ENCODE assay signal across 23 cellular contexts in the genomic region with DNA sequence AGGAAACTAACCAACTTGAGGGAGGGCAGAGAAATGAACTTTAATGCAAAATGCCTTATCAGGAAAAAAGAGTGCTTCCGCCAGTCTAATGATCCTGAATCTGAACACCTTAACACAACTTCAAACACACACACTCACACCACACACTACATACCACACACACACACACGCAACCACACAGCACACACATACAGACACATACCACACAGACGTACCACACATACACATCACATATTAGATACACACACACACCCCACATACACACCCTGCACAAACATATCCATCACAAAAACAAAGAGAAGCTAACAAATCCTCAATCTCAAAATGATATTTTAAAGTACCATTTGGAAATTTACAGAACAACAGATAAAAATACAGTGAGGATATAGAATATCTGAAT.
"Had no signal": no experiment of that assay in that cellular context is flagged by ENCODE, and none has a peak within 500 bp of the region (broad histone marks: within the 10 kb centered on the region; RNA-seq: fewer than 3 reads in every experiment).

No MANE protein-coding gene starts in this region.

- H3K27me3 ChIP-seq: body of pancreas, right lobe of liver, stomach, suprapubic skin, tibial nerve, uterus had no signal

- H3K9ac ChIP-seq: parathyroid adenoma had no signal

- DNase-seq: activated B cell treated with CpG ODN at 0.5 μM for 24 hours; activated CD4-positive, alpha-beta T cell treated with anti-CD3 and anti-CD28 coated beads for 36 hours; activated CD4-positive, alpha-beta T cell treated with anti-CD3 and anti-CD28 coated beads, Interleukin-2, amount 50 U/mL, for 4 hours; activated CD8-positive, alpha-beta memory T cell treated with anti-CD3 and anti-CD28 coated beads, Interleukin-2, amount 50 U/mL, for 48 hours; activated naive CD4-positive, alpha-beta T cell treated with Interleukin-2 at 50 U/mL for 16 hours; activated T-cell treated with anti-CD3 and anti-CD28 coated beads, Interleukin-2, amount 50 U/mL, for 4 hours; anterior cingulate cortex; body of pancreas; kidney; nephron progenitor cell; right lobe of liver; stimulated activated CD4-positive, alpha-beta T cell treated with anti-CD3 and anti-CD28 coated beads, Interleukin-1b, Interleukin-23, amount 100 ng/mL, for 48 hours; stomach; T-helper 9 cell; uterus had no signal

- ATAC-seq: activated CD4-positive, alpha-beta T cell treated with anti-CD3 and anti-CD28 coated beads for 36 hours; activated T-cell treated with anti-CD3 and anti-CD28 coated beads, Interleukin-2, amount 50 U/mL, for 4 hours; body of pancreas; left lobe of liver; right lobe of liver had no signal

- H3K27ac Mint-ChIP-seq: activated B cell treated with CpG ODN at 0.5 μM for 24 hours; activated CD4-positive, alpha-beta T cell treated with anti-CD3 and anti-CD28 coated beads for 36 hours; mesothelial cell of epicardium; nephron progenitor cell had no signal

- H3K9me3 ChIP-seq: body of pancreas, stomach, suprapubic skin, uterus had no signal

- FAIRE-seq: endometrium, kidney had no signal

- H3K27ac ChIP-seq: body of pancreas, parathyroid adenoma, right lobe of liver, skin epidermis, stomach, suprapubic skin, tibial nerve, uterus had no signal

- H3K36me3 ChIP-seq: right lobe of liver, suprapubic skin, uterus had no signal

- H3K27me3 Mint-ChIP-seq: activated B cell treated with CpG ODN at 0.5 μM for 24 hours had no signal

- H3K4me3 ChIP-seq: body of pancreas, lung, right lobe of liver, skin epidermis, stomach, suprapubic skin, tibial nerve, uterus had no signal

- H2AFZ ChIP-seq: parathyroid adenoma had no signal

- H3K4me3 Mint-ChIP-seq: activated B cell treated with CpG ODN at 0.5 μM for 24 hours; activated CD4-positive, alpha-beta T cell treated with anti-CD3 and anti-CD28 coated beads for 36 hours; activated T-cell treated with anti-CD3 and anti-CD28 coated beads, Interleukin-2, amount 50 U/mL, for 4 hours; mesothelial cell of epicardium; nephron progenitor cell had no signal

- H3K4me1 ChIP-seq: body of pancreas had no signal

- H3K9me3 Mint-ChIP-seq: activated B cell treated with CpG ODN at 0.5 μM for 24 hours had no signal
